In the genomic region with DNA sequence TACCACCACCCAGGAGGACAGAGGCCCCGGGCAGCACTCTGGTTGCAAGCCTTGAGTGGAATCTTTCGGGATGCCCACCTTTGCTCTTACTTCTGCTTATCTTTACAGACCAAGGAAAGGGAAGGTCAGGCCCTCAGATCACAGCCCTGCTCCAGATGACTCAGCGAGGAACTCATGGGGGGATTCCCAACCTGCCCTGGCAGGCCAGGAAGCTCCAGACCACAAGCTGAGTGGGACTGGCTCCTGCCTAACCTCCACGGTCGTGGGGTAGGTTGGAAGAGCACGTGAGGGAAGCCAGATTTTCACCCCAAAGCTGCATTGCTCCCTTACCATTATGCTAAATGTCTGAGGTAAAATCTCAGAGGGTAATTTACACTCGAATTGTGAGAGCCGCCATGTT, we compare ENCODE assay signal across 1 cellular context.
A peak's percentile ranks its signal among the peaks of the same experiment; 100 is the strongest.
TF ChIP-seq lines count a peak whose summit lies in the region.

No MANE protein-coding gene starts in this region.

TF ChIP-seq in GM12878, 131 proteins besides CTCF, POLR2A, EP300 and RAD21:
- TF ChIP-seq PAX5 (IDR thresholded peaks at IDR 0.05; ENCODE audit: borderline replicate concordance, low read depth, low read length) (peak; percentile 74; the same call in 1 of the 2 replicates), IKZF1 (conservative IDR thresholded peaks at IDR 0.05) (peak; percentile 99), STAT1 (conservative IDR thresholded peaks at IDR 0.05) (no peak), SRF (IDR thresholded peaks at IDR 0.05; ENCODE audit: low read depth in 2 of 2, low read length in 2 of 2) (no peak), CREM (IDR thresholded peaks at IDR 0.05; ENCODE audit: low read depth) (peak; percentile 49; the same call in 1 of the 2 replicates), HCFC1 (IDR thresholded peaks at IDR 0.05; ENCODE audit: low read length) (no peak), ASH2L (IDR thresholded peaks at IDR 0.05; ENCODE audit: borderline replicate concordance, low read depth) (no peak), YBX1 (IDR thresholded peaks at IDR 0.05) (no peak), CBFB (IDR thresholded peaks at IDR 0.05; ENCODE audit: low read depth) (peak; percentile 42; the same call in 1 of the 2 replicates), RELA (IDR thresholded peaks at IDR 0.05; ENCODE audit: borderline replicate concordance, partially characterized antibody) (peak; percentile 71), FOXK2 (IDR thresholded peaks at IDR 0.05) (no peak), RAD51 (IDR thresholded peaks at IDR 0.05) (peak; percentile 51; the same call in 1 of the 2 replicates), NR2F1 (conservative IDR thresholded peaks at IDR 0.05) (peak; percentile 97), BHLHE40 (IDR thresholded peaks at IDR 0.05; ENCODE audit: borderline replicate concordance in 1 of 2, low read depth in 2 of 2, low read length in 1 of 2) (peak; percentile 90), ETV6 (conservative IDR thresholded peaks at IDR 0.05 in 1 of 2, IDR thresholded peaks at IDR 0.05 in 1 of 2; ENCODE audit: borderline replicate concordance in 1 of 2, low read depth in 1 of 2) (no peak), MEF2A (IDR thresholded peaks at IDR 0.05; ENCODE audit: insufficient read depth, low read depth, low read length) (peak; percentile 13; the same call in 1 of the 2 replicates), SPI1 (IDR thresholded peaks at IDR 0.05; ENCODE audit: borderline replicate concordance, insufficient read depth, low read depth, low read length) (peak; percentile 50; the same call in 1 of the 2 replicates), KAT2A (conservative IDR thresholded peaks at IDR 0.05; ENCODE audit: control insufficient read depth, low read depth, low read length) (no peak), NFIC (IDR thresholded peaks at IDR 0.05; ENCODE audit: low read depth, low read length) (peak; percentile 79), IKZF2 (IDR thresholded peaks at IDR 0.05) (peak; percentile 97), MTA3 (IDR thresholded peaks at IDR 0.05; ENCODE audit: borderline replicate concordance, low read length) (peak; percentile 46; the same call in 1 of the 2 replicates), SP1 (IDR thresholded peaks at IDR 0.05; ENCODE audit: low read depth, low read length) (peak; percentile 10), TCF7 (IDR thresholded peaks at IDR 0.05; ENCODE audit: borderline replicate concordance) (no peak), BCL11A (IDR thresholded peaks at IDR 0.05; ENCODE audit: low read depth, low read length) (peak; percentile 62; the same call in 1 of the 2 replicates), FOXM1 (IDR thresholded peaks at IDR 0.05; ENCODE audit: low read depth, low read length) (peak; percentile 48; the same call in 1 of the 2 replicates), CREB1 (IDR thresholded peaks at IDR 0.05; ENCODE audit: low read depth) (no peak), POLR2AphosphoS5 (IDR thresholded peaks at IDR 0.05; ENCODE audit: low read length) (no peak), DPF2 (IDR thresholded peaks at IDR 0.05) (peak; percentile 90), EGR1 (IDR thresholded peaks at IDR 0.05; ENCODE audit: borderline replicate concordance in 1 of 2, low read depth in 2 of 2, low read length in 2 of 2) (0 out of 3 replicates have a peak, but pooled peaks of 1 of the 2 experiments have one; percentile 4), CHD4 (IDR thresholded peaks at IDR 0.05) (no peak), ZZZ3 (IDR thresholded peaks at IDR 0.05; ENCODE audit: control insufficient read depth, insufficient read length, low read depth) (no peak), ZBED1 (IDR thresholded peaks at IDR 0.05; ENCODE audit: borderline replicate concordance) (no peak), TCF12 (IDR thresholded peaks at IDR 0.05; ENCODE audit: low read depth, low read length) (peak; percentile 32; the same call in 1 of the 2 replicates), ATF7 (IDR thresholded peaks at IDR 0.05; ENCODE audit: low read depth) (peak; percentile 35; the same call in 1 of the 2 replicates), IRF4 (IDR thresholded peaks at IDR 0.05; ENCODE audit: low read depth, low read length) (0 out of 2 replicates have a peak, but pooled peaks have one; percentile 43), RUNX3 (IDR thresholded peaks at IDR 0.05; ENCODE audit: low read length) (peak; percentile 95), EED (IDR thresholded peaks at IDR 0.05; ENCODE audit: low read depth) (peak; percentile 99), MTA2 (IDR thresholded peaks at IDR 0.05; ENCODE audit: low read depth) (peak; percentile 56), GATAD2B (conservative IDR thresholded peaks at IDR 0.05; ENCODE audit: low read depth) (peak; percentile 40; the same call in 1 of the 2 replicates), SUPT20H (IDR thresholded peaks at IDR 0.05; ENCODE audit: borderline replicate concordance, control insufficient read depth, low read depth, low read length) (no peak), JUNB (IDR thresholded peaks at IDR 0.05) (peak; percentile 59)
- TF ChIP-seq, protein P1, sequence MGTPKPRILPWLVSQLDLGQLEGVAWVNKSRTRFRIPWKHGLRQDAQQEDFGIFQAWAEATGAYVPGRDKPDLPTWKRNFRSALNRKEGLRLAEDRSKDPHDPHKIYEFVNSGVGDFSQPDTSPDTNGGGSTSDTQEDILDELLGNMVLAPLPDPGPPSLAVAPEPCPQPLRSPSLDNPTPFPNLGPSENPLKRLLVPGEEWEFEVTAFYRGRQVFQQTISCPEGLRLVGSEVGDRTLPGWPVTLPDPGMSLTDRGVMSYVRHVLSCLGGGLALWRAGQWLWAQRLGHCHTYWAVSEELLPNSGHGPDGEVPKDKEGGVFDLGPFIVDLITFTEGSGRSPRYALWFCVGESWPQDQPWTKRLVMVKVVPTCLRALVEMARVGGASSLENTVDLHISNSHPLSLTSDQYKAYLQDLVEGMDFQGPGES (IDR thresholded peaks at IDR 0.05): no peak
- TF ChIP-seq, protein P2, sequence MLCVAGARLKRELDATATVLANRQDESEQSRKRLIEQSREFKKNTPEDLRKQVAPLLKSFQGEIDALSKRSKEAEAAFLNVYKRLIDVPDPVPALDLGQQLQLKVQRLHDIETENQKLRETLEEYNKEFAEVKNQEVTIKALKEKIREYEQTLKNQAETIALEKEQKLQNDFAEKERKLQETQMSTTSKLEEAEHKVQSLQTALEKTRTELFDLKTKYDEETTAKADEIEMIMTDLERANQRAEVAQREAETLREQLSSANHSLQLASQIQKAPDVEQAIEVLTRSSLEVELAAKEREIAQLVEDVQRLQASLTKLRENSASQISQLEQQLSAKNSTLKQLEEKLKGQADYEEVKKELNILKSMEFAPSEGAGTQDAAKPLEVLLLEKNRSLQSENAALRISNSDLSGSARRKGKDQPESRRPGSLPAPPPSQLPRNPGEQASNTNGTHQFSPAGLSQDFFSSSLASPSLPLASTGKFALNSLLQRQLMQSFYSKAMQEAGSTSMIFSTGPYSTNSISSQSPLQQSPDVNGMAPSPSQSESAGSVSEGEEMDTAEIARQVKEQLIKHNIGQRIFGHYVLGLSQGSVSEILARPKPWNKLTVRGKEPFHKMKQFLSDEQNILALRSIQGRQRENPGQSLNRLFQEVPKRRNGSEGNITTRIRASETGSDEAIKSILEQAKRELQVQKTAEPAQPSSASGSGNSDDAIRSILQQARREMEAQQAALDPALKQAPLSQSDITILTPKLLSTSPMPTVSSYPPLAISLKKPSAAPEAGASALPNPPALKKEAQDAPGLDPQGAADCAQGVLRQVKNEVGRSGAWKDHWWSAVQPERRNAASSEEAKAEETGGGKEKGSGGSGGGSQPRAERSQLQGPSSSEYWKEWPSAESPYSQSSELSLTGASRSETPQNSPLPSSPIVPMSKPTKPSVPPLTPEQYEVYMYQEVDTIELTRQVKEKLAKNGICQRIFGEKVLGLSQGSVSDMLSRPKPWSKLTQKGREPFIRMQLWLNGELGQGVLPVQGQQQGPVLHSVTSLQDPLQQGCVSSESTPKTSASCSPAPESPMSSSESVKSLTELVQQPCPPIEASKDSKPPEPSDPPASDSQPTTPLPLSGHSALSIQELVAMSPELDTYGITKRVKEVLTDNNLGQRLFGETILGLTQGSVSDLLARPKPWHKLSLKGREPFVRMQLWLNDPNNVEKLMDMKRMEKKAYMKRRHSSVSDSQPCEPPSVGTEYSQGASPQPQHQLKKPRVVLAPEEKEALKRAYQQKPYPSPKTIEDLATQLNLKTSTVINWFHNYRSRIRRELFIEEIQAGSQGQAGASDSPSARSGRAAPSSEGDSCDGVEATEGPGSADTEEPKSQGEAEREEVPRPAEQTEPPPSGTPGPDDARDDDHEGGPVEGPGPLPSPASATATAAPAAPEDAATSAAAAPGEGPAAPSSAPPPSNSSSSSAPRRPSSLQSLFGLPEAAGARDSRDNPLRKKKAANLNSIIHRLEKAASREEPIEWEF (IDR thresholded peaks at IDR 0.05; ENCODE audit: insufficient replicate concordance, low read depth, low read length): no peak
- TF ChIP-seq, protein P3, sequence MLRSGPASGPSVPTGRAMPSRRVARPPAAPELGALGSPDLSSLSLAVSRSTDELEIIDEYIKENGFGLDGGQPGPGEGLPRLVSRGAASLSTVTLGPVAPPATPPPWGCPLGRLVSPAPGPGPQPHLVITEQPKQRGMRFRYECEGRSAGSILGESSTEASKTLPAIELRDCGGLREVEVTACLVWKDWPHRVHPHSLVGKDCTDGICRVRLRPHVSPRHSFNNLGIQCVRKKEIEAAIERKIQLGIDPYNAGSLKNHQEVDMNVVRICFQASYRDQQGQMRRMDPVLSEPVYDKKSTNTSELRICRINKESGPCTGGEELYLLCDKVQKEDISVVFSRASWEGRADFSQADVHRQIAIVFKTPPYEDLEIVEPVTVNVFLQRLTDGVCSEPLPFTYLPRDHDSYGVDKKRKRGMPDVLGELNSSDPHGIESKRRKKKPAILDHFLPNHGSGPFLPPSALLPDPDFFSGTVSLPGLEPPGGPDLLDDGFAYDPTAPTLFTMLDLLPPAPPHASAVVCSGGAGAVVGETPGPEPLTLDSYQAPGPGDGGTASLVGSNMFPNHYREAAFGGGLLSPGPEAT (IDR thresholded peaks at IDR 0.05; ENCODE audit: low read depth): peak; percentile 93
- TF ChIP-seq, protein P4, sequence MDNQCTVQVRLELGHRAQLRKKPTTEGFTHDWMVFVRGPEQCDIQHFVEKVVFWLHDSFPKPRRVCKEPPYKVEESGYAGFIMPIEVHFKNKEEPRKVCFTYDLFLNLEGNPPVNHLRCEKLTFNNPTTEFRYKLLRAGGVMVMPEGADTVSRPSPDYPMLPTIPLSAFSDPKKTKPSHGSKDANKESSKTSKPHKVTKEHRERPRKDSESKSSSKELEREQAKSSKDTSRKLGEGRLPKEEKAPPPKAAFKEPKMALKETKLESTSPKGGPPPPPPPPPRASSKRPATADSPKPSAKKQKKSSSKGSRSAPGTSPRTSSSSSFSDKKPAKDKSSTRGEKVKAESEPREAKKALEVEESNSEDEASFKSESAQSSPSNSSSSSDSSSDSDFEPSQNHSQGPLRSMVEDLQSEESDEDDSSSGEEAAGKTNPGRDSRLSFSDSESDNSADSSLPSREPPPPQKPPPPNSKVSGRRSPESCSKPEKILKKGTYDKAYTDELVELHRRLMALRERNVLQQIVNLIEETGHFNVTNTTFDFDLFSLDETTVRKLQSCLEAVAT (IDR thresholded peaks at IDR 0.05): peak; percentile 48
- TF ChIP-seq, protein P5, sequence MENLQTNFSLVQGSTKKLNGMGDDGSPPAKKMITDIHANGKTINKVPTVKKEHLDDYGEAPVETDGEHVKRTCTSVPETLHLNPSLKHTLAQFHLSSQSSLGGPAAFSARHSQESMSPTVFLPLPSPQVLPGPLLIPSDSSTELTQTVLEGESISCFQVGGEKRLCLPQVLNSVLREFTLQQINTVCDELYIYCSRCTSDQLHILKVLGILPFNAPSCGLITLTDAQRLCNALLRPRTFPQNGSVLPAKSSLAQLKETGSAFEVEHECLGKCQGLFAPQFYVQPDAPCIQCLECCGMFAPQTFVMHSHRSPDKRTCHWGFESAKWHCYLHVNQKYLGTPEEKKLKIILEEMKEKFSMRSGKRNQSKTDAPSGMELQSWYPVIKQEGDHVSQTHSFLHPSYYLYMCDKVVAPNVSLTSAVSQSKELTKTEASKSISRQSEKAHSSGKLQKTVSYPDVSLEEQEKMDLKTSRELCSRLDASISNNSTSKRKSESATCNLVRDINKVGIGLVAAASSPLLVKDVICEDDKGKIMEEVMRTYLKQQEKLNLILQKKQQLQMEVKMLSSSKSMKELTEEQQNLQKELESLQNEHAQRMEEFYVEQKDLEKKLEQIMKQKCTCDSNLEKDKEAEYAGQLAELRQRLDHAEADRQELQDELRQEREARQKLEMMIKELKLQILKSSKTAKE (IDR thresholded peaks at IDR 0.05; ENCODE audit: low read depth, poor library complexity, severe bottlenecking): no peak
- TF ChIP-seq, protein P6, sequence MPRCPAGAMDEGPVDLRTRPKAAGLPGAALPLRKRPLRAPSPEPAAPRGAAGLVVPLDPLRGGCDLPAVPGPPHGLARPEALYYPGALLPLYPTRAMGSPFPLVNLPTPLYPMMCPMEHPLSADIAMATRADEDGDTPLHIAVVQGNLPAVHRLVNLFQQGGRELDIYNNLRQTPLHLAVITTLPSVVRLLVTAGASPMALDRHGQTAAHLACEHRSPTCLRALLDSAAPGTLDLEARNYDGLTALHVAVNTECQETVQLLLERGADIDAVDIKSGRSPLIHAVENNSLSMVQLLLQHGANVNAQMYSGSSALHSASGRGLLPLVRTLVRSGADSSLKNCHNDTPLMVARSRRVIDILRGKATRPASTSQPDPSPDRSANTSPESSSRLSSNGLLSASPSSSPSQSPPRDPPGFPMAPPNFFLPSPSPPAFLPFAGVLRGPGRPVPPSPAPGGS (IDR thresholded peaks at IDR 0.05; ENCODE audit: borderline replicate concordance, insufficient read depth, low read depth, low read length, poor library complexity, severe bottlenecking): peak; percentile 14
- TF ChIP-seq, protein P7, sequence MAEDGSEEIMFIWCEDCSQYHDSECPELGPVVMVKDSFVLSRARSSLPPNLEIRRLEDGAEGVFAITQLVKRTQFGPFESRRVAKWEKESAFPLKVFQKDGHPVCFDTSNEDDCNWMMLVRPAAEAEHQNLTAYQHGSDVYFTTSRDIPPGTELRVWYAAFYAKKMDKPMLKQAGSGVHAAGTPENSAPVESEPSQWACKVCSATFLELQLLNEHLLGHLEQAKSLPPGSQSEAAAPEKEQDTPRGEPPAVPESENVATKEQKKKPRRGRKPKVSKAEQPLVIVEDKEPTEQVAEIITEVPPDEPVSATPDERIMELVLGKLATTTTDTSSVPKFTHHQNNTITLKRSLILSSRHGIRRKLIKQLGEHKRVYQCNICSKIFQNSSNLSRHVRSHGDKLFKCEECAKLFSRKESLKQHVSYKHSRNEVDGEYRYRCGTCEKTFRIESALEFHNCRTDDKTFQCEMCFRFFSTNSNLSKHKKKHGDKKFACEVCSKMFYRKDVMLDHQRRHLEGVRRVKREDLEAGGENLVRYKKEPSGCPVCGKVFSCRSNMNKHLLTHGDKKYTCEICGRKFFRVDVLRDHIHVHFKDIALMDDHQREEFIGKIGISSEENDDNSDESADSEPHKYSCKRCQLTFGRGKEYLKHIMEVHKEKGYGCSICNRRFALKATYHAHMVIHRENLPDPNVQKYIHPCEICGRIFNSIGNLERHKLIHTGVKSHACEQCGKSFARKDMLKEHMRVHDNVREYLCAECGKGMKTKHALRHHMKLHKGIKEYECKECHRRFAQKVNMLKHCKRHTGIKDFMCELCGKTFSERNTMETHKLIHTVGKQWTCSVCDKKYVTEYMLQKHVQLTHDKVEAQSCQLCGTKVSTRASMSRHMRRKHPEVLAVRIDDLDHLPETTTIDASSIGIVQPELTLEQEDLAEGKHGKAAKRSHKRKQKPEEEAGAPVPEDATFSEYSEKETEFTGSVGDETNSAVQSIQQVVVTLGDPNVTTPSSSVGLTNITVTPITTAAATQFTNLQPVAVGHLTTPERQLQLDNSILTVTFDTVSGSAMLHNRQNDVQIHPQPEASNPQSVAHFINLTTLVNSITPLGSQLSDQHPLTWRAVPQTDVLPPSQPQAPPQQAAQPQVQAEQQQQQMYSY (CRISPR knock-in tag; IDR thresholded peaks at IDR 0.05): no peak
